ENCODE assay signal across 10 cellular contexts in the genomic region with DNA sequence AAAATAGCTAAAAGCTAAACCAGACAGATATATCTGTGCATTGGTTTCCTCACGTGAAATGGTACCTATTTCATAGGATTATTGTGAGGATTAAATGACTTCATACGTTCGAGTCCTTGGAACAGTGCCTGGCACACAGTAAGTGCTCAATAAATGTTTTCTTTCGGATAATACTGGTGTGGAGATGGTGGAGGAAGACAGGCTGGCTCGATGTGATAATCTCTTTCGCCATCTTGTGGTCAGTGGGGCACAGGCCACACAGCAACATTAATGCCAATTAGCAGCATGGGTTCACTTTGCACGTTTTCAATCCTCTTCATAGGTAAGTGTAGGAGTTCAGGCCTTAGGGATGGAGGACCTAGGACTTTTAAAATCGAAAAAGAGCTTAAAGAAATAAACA. TPM values are rescaled to one million over a fixed set of nuclear protein-coding genes. Genes with fewer than 3 reads are reported as not detected.
DNase-seq lines count a peak whose midpoint lies in the region; ATAC-seq and TF ChIP-seq lines count a peak whose summit lies in the region.
"Had no signal": no experiment of that assay in that cellular context is flagged by ENCODE, and none has a peak within 500 bp of the region (broad histone marks: within the 10 kb centered on the region; RNA-seq: fewer than 3 reads in every experiment).

No MANE protein-coding gene starts in this region.

- H3K36me3 ChIP-seq in CD4-positive, alpha-beta memory T cell (ENCODE audit: insufficient read depth, low read length), result no peaks in the 10 kb centered on the region
- H3K36me3 ChIP-seq: BLaER1 treated with 17β-estradiol and CSF1 and Interleukin-3, amounts not matched to agents 10 nM and 100 nM had no signal

- DNase-seq in NCI-H1694 (lab: John Stamatoyannopoulos, UW) (peak; percentile 5), NCI-H1694 treated with DMSO at 0.1 percent for 48 hours (lab: John Stamatoyannopoulos, UW) (no peak), NCI-H2227 treated with DMSO at 0.1 percent for 48 hours (lab: John Stamatoyannopoulos, UW) (peak; percentile 4), dorsolateral prefrontal cortex (peak in 3 of 10 donors; percentile 23 to 31 (median 27)), osteocyte (ENCODE audit: extremely low spot score, unreplicated experiment) (no peak)
- DNase-seq in effector CD8-positive, alpha-beta T cell (lab: John Stamatoyannopoulos, UW), result no peak
- DNase-seq in CD4-positive, alpha-beta memory T cell, result no peak

- no peaks in the 10 kb centered on the region for H3K4me1 Mint-ChIP-seq in osteocyte (ENCODE audit: unreplicated experiment)
- H3K4me1 Mint-ChIP-seq in CD4-positive, alpha-beta memory T cell, result peaks cover 0 to 5% (median 0%) of the 10 kb centered on the region in 4 donors

- H3K4me3 Mint-ChIP-seq in osteocyte (ENCODE audit: unreplicated experiment), result no peak overlapping the region
- no peak overlapping the region for H3K4me3 Mint-ChIP-seq in CD4-positive, alpha-beta memory T cell

- H3K27me3 Mint-ChIP-seq in osteocyte (ENCODE audit: unreplicated experiment), result peaks cover 12% of the 10 kb centered on the region
- peaks cover 0 to 2% of the 10 kb centered on the region in 2 donors for H3K27me3 Mint-ChIP-seq in CD4-positive, alpha-beta memory T cell

- ATAC-seq in GM21786 (IDR thresholded peaks at IDR 0.05; ENCODE audit: unreplicated experiment), result peak; percentile 67

- no peak overlapping the region for H3K27ac ChIP-seq in dorsolateral prefrontal cortex
- no peak overlapping the region for H3K27ac ChIP-seq in CD4-positive, alpha-beta memory T cell (ENCODE audit: low read depth, low read length)
- H3K27ac ChIP-seq: BLaER1 treated with 17β-estradiol and CSF1 and Interleukin-3, amounts not matched to agents 10 nM and 100 nM had no signal

- H3K4me3 ChIP-seq in dorsolateral prefrontal cortex, result no peak overlapping the region
- no peak overlapping the region for H3K4me3 ChIP-seq in CD4-positive, alpha-beta memory T cell (ENCODE audit: low read length in 2 of 2)
- H3K4me3 ChIP-seq: BLaER1 treated with 17β-estradiol and CSF1 and Interleukin-3, amounts not matched to agents 10 nM and 100 nM had no signal

- TF ChIP-seq CTCF in dorsolateral prefrontal cortex (IDR thresholded peaks at IDR 0.05 in 54 of 56, conservative IDR thresholded peaks at IDR 0.05 in 2 of 56; ENCODE audit: low read depth in 1 of 56, partially characterized antibody in 56 of 56) (peak in 55 of 56 donors; percentile 24 to 70 (median 54)), osteocyte (IDR thresholded peaks at IDR 0.05) (peak; percentile 60)

- no peaks in the 10 kb centered on the region for H3K4me1 ChIP-seq in CD4-positive, alpha-beta memory T cell (ENCODE audit: insufficient read depth, low read length)

- POLR2A ChIA-PET in CD4-positive, alpha-beta memory T cell (lab: Charles Lee; ENCODE audit: partially characterized antibody), result no interaction called here

- CTCF ChIA-PET in CD4-positive, alpha-beta memory T cell (lab: Charles Lee; ENCODE audit: partially characterized antibody), result interaction anchor here (0.9 to 1.2 kb wide), 2 partner anchors 9 to 77 kb away, joined by 3 read pairs; no protein-coding TSS in a partner anchor

- no peaks in the 10 kb centered on the region for H3K9me3 ChIP-seq in CD4-positive, alpha-beta memory T cell (ENCODE audit: control insufficient read depth in 1 of 2, low read length in 2 of 2)
- H3K9me3 ChIP-seq: BLaER1 treated with 17β-estradiol and CSF1 and Interleukin-3, amounts not matched to agents 10 nM and 100 nM had no signal

- H3K36me3 Mint-ChIP-seq in osteocyte (ENCODE audit: unreplicated experiment), result no peaks in the 10 kb centered on the region
- no peaks in the 10 kb centered on the region for H3K36me3 Mint-ChIP-seq in CD4-positive, alpha-beta memory T cell

- peaks cover 7% of the 10 kb centered on the region for H3K9me3 Mint-ChIP-seq in osteocyte (ENCODE audit: unreplicated experiment)
- H3K9me3 Mint-ChIP-seq in CD4-positive, alpha-beta memory T cell, result no peaks in the 10 kb centered on the region

- H3K27ac Mint-ChIP-seq in osteocyte (ENCODE audit: unreplicated experiment), result no peak overlapping the region
- H3K27ac Mint-ChIP-seq in CD4-positive, alpha-beta memory T cell, result no peak overlapping the region

- peaks cover 0 to 81% (median 20%) of the 10 kb centered on the region in 45 donors for H3K27me3 ChIP-seq in dorsolateral prefrontal cortex
- H3K27me3 ChIP-seq in CD4-positive, alpha-beta memory T cell (ENCODE audit: insufficient read depth, low read length), result no peaks in the 10 kb centered on the region

- intact Hi-C loops in dorsolateral prefrontal cortex (cut with DNase I), result no loop called here
- intact Hi-C loops in CD4-positive, alpha-beta memory T cell (cut with micrococcal nuclease), result no loop called here

RNA-seq across cellular contexts. Expression of a gene that starts 9.3 kb away (rescaled TPM):
- total RNA-seq in dorsolateral prefrontal cortex (not detected), osteocyte (not detected in 2 replicates)
- not detected for total RNA-seq in CD4-positive, alpha-beta memory T cell
- not detected for polyA plus RNA-seq in CD4-positive, alpha-beta memory T cell
- total RNA-seq: activated CD8-positive, alpha-beta memory T cell treated with anti-CD3 and anti-CD28 coated beads for 36 hours had no signal

RNA-seq across cellular contexts. Expression of a gene that starts 40.9 kb away (rescaled TPM):
- total RNA-seq in dorsolateral prefrontal cortex (10 to 100 TPM in 90 of 120 experiments, 1 to 10 TPM in 30; 4.4 to 20.1 (median 12.2) TPM), osteocyte (4.5 and 4.6 TPM in 2 replicates)
- 1 to 10 TPM; 7.3 to 7.5 TPM for total RNA-seq in CD4-positive, alpha-beta memory T cell
- 1 to 10 TPM in 1 of 2 donors, under 1 TPM in 1; 0.07 to 1.5 TPM for polyA plus RNA-seq in CD4-positive, alpha-beta memory T cell

Comparison
In these comparisons a context has a peak if more than half of its experiments do, and no peak if none do; other contexts are left out.
1. DNase-seq: peak in NCI-H1694 (single experiment) and NCI-H2227 treated with DMSO at 0.1 percent for 48 hours (single experiment); none in NCI-H1694 treated with DMSO at 0.1 percent for 48 hours (single experiment), osteocyte (single experiment), effector CD8-positive, alpha-beta T cell (single experiment) and CD4-positive, alpha-beta memory T cell (0 of 5).